In genomic region chr1:94698759-94699502, GRCh38 we compare ENCODE assay signal across 17 cellular contexts.
DNase-seq lines count a peak whose midpoint lies in the region; ATAC-seq and TF ChIP-seq lines count a peak whose summit lies in the region.
"Had no signal": no experiment of that assay in that cellular context is flagged by ENCODE, and none has a peak within 500 bp of the region (broad histone marks: within the 10 kb centered on the region; RNA-seq: fewer than 3 reads in every experiment).

No MANE protein-coding gene starts in this region.

- no peak overlapping the region for H3K4me3 ChIP-seq in AG04450 (ENCODE audit: low read depth, low read length)
- H3K4me3 ChIP-seq in adipocyte (ENCODE audit: low read length), result no peak overlapping the region
- no peak overlapping the region for H3K4me3 ChIP-seq in aorta (ENCODE audit: low read length in 2 of 2)
- H3K4me3 ChIP-seq: BLaER1 treated with 17β-estradiol and CSF1 and Interleukin-3, amounts not matched to agents 10 nM and 100 nM; vagina had no signal

- H3K27ac ChIP-seq in AG04450 (ENCODE audit: low read depth, low read length), result no peak overlapping the region
- H3K27ac ChIP-seq in aorta (ENCODE audit: low read depth in 1 of 2, low read length in 2 of 2), result no peak overlapping the region
- H3K27ac ChIP-seq: BLaER1 treated with 17β-estradiol and CSF1 and Interleukin-3, amounts not matched to agents 10 nM and 100 nM; vagina; VCaP had no signal

- H3K4me1 Mint-ChIP-seq in activated CD4-positive, alpha-beta memory T cell treated with anti-CD3 and anti-CD28 coated beads for 36 hours (ENCODE audit: low read depth), result no peaks in the 10 kb centered on the region

- no peaks in the 10 kb centered on the region for H3K9me3 Mint-ChIP-seq in activated CD4-positive, alpha-beta memory T cell treated with anti-CD3 and anti-CD28 coated beads for 36 hours

- H3K27me3 ChIP-seq in AG04450 (ENCODE audit: control insufficient read depth, insufficient read depth, low read length) (no peaks in the 10 kb centered on the region), adipocyte (replicated peaks; ENCODE audit: control insufficient read depth, insufficient read depth, low read length) (no peaks in the 10 kb centered on the region), aorta (ENCODE audit: control insufficient read depth in 1 of 2, insufficient read depth in 2 of 2, low read length in 1 of 2) (no peaks in the 10 kb centered on the region)
- H3K27me3 ChIP-seq: vagina had no signal

- ATAC-seq in aorta (ENCODE audit: low FRiP score) (no peak), GM21367 (IDR thresholded peaks at IDR 0.05; ENCODE audit: unreplicated experiment) (no peak)
- ATAC-seq: Panc1 had no signal

- TF ChIP-seq CTCF in AG04450 (IDR thresholded peaks at IDR 0.05; ENCODE audit: low read depth, low read length), result 0 out of 2 replicates have a peak, but pooled peaks have one; percentile 5

- CTCF ChIA-PET in AG04450 (lab: Charles Lee), result interaction anchor here (0.6 to 1.0 kb wide), 3 partner anchors 11 to 1337 kb away, joined by 3 to 5 read pairs (median 4); no protein-coding TSS in a partner anchor
- CTCF ChIA-PET in activated CD4-positive, alpha-beta memory T cell treated with anti-CD3 and anti-CD28 coated beads for 36 hours (lab: Charles Lee), result no interaction called here

- intact Hi-C loops in aorta (cut with DNase I), result no loop called here
- intact Hi-C loops in activated CD4-positive, alpha-beta memory T cell treated with anti-CD3 and anti-CD28 coated beads for 36 hours (cut with micrococcal nuclease), result no loop called here

- H3K9me3 ChIP-seq in AG04450 (ENCODE audit: control insufficient read depth, insufficient read depth, low read length), result no peaks in the 10 kb centered on the region
- H3K9me3 ChIP-seq in adipocyte (ENCODE audit: control insufficient read depth, low read length), result no peaks in the 10 kb centered on the region
- H3K9me3 ChIP-seq in aorta (ENCODE audit: control insufficient read depth, low read length), result no peaks in the 10 kb centered on the region
- H3K9me3 ChIP-seq: BLaER1 treated with 17β-estradiol and CSF1 and Interleukin-3, amounts not matched to agents 10 nM and 100 nM; vagina had no signal

- no peaks in the 10 kb centered on the region for H3K36me3 ChIP-seq in adipocyte (ENCODE audit: control insufficient read depth, insufficient read depth, low read length, severe bottlenecking)
- no peaks in the 10 kb centered on the region for H3K36me3 ChIP-seq in aorta (ENCODE audit: control insufficient read depth in 1 of 2, insufficient read depth in 2 of 2, low read length in 1 of 2)
- H3K36me3 ChIP-seq: BLaER1 treated with 17β-estradiol and CSF1 and Interleukin-3, amounts not matched to agents 10 nM and 100 nM; vagina had no signal

- H3K4me1 ChIP-seq in adipocyte (ENCODE audit: control insufficient read depth, insufficient read depth, low read length), result peaks cover 44% of the 10 kb centered on the region
- H3K4me1 ChIP-seq in aorta (ENCODE audit: control insufficient read depth in 1 of 2, insufficient read depth in 2 of 2, low read length in 2 of 2), result no peaks in the 10 kb centered on the region
- H3K4me1 ChIP-seq: vagina had no signal

- no peak overlapping the region for H3K27ac Mint-ChIP-seq in activated CD4-positive, alpha-beta memory T cell treated with anti-CD3 and anti-CD28 coated beads for 36 hours

- no peaks in the 10 kb centered on the region for H3K36me3 Mint-ChIP-seq in activated CD4-positive, alpha-beta memory T cell treated with anti-CD3 and anti-CD28 coated beads for 36 hours

- H3K9ac ChIP-seq in adipocyte (ENCODE audit: low read length), result peak overlapping the region; percentile 65
- H3K9ac ChIP-seq: BLaER1 treated with 17β-estradiol and CSF1 and Interleukin-3, amounts not matched to agents 10 nM and 100 nM had no signal

- H3K27me3 Mint-ChIP-seq in activated CD4-positive, alpha-beta memory T cell treated with anti-CD3 and anti-CD28 coated beads for 36 hours, result peaks cover 5% of the 10 kb centered on the region

- H3K4me3 Mint-ChIP-seq in activated CD4-positive, alpha-beta memory T cell treated with anti-CD3 and anti-CD28 coated beads for 36 hours, result no peak overlapping the region

- POLR2A ChIA-PET in AG04450 (lab: Yijun Ruan, JAX), result interaction anchor here (0.5 to 1.9 kb wide), 8 partner anchors 9 to 343 kb away, joined by 3 to 7 read pairs (median 4); partner anchors contain the start of gene F3
- POLR2A ChIA-PET in activated CD4-positive, alpha-beta memory T cell treated with anti-CD3 and anti-CD28 coated beads for 36 hours (lab: Charles Lee), result no interaction called here

- peak; percentile 29 for DNase-seq in AG04450 (ENCODE audit: low read depth, low spot score)
- DNase-seq in HS-27A (ENCODE audit: low read depth), result peak; percentile 95
- DNase-seq in adipocyte (ENCODE audit: low read depth), result peak; percentile 29
- DNase-seq in hepatic stellate cell (ENCODE audit: low spot score), result peak; percentile 24
- DNase-seq in aorta, result no peak
- no peak for DNase-seq in UCSD-AML1 (lab: John Stamatoyannopoulos, UW; ENCODE audit: unreplicated experiment)
- no peak for DNase-seq in activated CD4-positive, alpha-beta memory T cell treated with anti-CD3 and anti-CD28 coated beads for 36 hours
- DNase-seq: anterior cingulate cortex; islet precursor cell; KG1; NCI-H2107; stimulated activated CD4-positive, alpha-beta T cell treated with anti-CD3 and anti-CD28 coated beads, Interleukin-15, amount 100 ng/mL, for 24 hours had no signal

- WGBS in aorta, 2 donors, result 60% methylated on average over 3 of the region's 3 CpGs

Comparison
In these comparisons a context has a peak if more than half of its experiments do, and no peak if none do; other contexts are left out.
1. DNase-seq: peak in AG04450 (single experiment), HS-27A (single experiment), adipocyte (single experiment) and hepatic stellate cell (single experiment); none in aorta (0 of 2), UCSD-AML1 (single experiment) and activated CD4-positive, alpha-beta memory T cell treated with anti-CD3 and anti-CD28 coated beads for 36 hours (single experiment).